17 cellular contexts compared by ENCODE assay signal in genomic region chr2:121398853-121399252, GRCh38.
"Had no signal": no experiment of that assay in that cellular context is flagged by ENCODE, and none has a peak within 500 bp of the region (broad histone marks: within the 10 kb centered on the region; RNA-seq: fewer than 3 reads in every experiment).

No MANE protein-coding gene starts in this region.

- H3K9me3 ChIP-seq: esophagus muscularis mucosa, heart right ventricle had no signal

- H3K4me1 ChIP-seq: esophagus muscularis mucosa, heart right ventricle had no signal

- H3K27ac ChIP-seq: brain microvascular endothelial cell, esophagus muscularis mucosa, heart right ventricle had no signal

- H3K27me3 Mint-ChIP-seq: activated naive CD4-positive, alpha-beta T cell treated with anti-CD3 and anti-CD28 coated beads, Interleukin-2, amount 50 U/mL, for 24 hours; progenitor cell of endocrine pancreas; stimulated activated naive B cell treated with anti-CD40 and anti-IgM and Interleukin-4, amounts not matched to agents 10 μg/mL and 1 μg/mL and 100 μg/mL, for 72 hours had no signal

- H3K27me3 ChIP-seq: brain microvascular endothelial cell, esophagus muscularis mucosa, heart right ventricle had no signal

- H3K9me3 Mint-ChIP-seq: activated naive CD4-positive, alpha-beta T cell treated with anti-CD3 and anti-CD28 coated beads, Interleukin-2, amount 50 U/mL, for 24 hours; natural killer cell; stimulated activated naive B cell treated with anti-CD40 and anti-IgM and Interleukin-4, amounts not matched to agents 10 μg/mL and 1 μg/mL and 100 μg/mL, for 72 hours had no signal

- H3K4me3 Mint-ChIP-seq: activated CD8-positive, alpha-beta T cell treated with anti-CD3 and anti-CD28 coated beads, Interleukin-2, amount 10 ng/mL, durations not matched to agents 7 days and 5 days; activated naive CD4-positive, alpha-beta T cell treated with anti-CD3 and anti-CD28 coated beads, Interleukin-2, amount 50 U/mL, for 24 hours; natural killer cell; stimulated activated naive B cell treated with anti-CD40 and anti-IgM and Interleukin-4, amounts not matched to agents 10 μg/mL and 1 μg/mL and 100 μg/mL, for 72 hours had no signal

- H3K4me3 ChIP-seq: esophagus muscularis mucosa, heart right ventricle had no signal

- H3K27ac Mint-ChIP-seq: activated CD8-positive, alpha-beta T cell treated with anti-CD3 and anti-CD28 coated beads, Interleukin-2, amount 10 ng/mL, durations not matched to agents 7 days and 5 days; progenitor cell of endocrine pancreas; stimulated activated naive B cell treated with anti-CD40 and anti-IgM and Interleukin-4, amounts not matched to agents 10 μg/mL and 1 μg/mL and 100 μg/mL, for 72 hours had no signal

- ATAC-seq: activated CD8-positive, alpha-beta T cell treated with anti-CD3 and anti-CD28 coated beads, Interleukin-2, amount 10 ng/mL, durations not matched to agents 7 days and 5 days; left lobe of liver; natural killer cell; stimulated activated naive B cell treated with anti-CD40 and anti-IgM and Interleukin-4, amounts not matched to agents 10 μg/mL and 1 μg/mL and 100 μg/mL, for 72 hours had no signal

- DNase-seq: activated CD8-positive, alpha-beta memory T cell treated with anti-CD3 and anti-CD28 coated beads, Interleukin-2, amount 50 U/mL, for 48 hours; activated CD8-positive, alpha-beta T cell treated with anti-CD3 and anti-CD28 coated beads, Interleukin-2, amount 10 ng/mL, durations not matched to agents 7 days and 5 days; brain microvascular endothelial cell; cerebellar nuclear complex; dermis blood vessel endothelial cell; heart right ventricle; islet precursor cell; natural killer cell; nucleus accumbens; right cardiac atrium; stimulated activated naive B cell treated with anti-CD40 and anti-IgM and Interleukin-4, amounts not matched to agents 10 μg/mL and 1 μg/mL and 100 μg/mL, for 72 hours; T1000; trophoblast cell had no signal
